Comparison of ENCODE assay signal across 22 cellular contexts in the genomic region with DNA sequence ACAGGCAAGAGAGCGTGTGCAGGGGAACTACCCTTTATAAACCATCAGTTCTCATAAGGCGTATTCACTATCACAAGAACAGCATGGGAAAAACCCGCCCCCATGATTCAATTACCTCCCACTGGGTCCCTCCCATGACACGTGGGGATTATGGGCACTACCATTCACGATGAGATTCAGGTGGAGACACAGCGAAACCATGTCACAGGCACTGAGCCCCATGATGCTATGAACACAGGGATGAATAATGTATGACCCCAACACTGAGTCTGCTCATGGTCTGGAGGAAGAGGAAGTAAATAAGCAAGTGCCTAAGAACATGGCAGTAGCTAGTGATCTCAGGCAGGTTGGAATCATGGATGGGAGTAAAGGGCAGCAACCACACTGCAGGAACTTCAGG.
DNase-seq lines count a peak whose midpoint lies in the region; ATAC-seq, FAIRE-seq and TF ChIP-seq lines count a peak whose summit lies in the region.
"Had no signal": no experiment of that assay in that cellular context is flagged by ENCODE, and none has a peak within 500 bp of the region (broad histone marks: within the 10 kb centered on the region; RNA-seq: fewer than 3 reads in every experiment).

No MANE protein-coding gene starts in this region.

- H3K4me2 ChIP-seq in OCI-LY3 (ENCODE audit: low read length), result peak overlapping the region; percentile 45
- no peak overlapping the region for H3K4me2 ChIP-seq in H1 (ENCODE audit: insufficient read depth in 1 of 2, low read depth in 2 of 2, low read length in 2 of 2)
- H3K4me2 ChIP-seq in neural progenitor cell, result no peak overlapping the region
- H3K4me2 ChIP-seq in PC-9, result no peak overlapping the region
- H3K4me2 ChIP-seq: A549; BLaER1 treated with 17β-estradiol and CSF1 and Interleukin-3, amounts not matched to agents 10 nM and 100 nM had no signal

- no TSS peak for BruUV-seq in PC-9 (replicated peaks; lab: Mats Ljungman, UMichigan)

- peaks cover 27% of the 10 kb centered on the region for H3K4me1 Mint-ChIP-seq in neural progenitor cell
- H3K4me1 Mint-ChIP-seq in activated CD4-positive, alpha-beta T cell treated with anti-CD3 and anti-CD28 coated beads, Interleukin-2, amount 10 ng/mL, durations not matched to agents 7 days and 5 days, result no peaks in the 10 kb centered on the region
- H3K4me1 Mint-ChIP-seq: B cell had no signal

- peaks cover 24% of the 10 kb centered on the region for H3K9me3 Mint-ChIP-seq in neural progenitor cell
- H3K9me3 Mint-ChIP-seq in activated CD4-positive, alpha-beta T cell treated with anti-CD3 and anti-CD28 coated beads, Interleukin-2, amount 10 ng/mL, durations not matched to agents 7 days and 5 days, result peaks cover 12% of the 10 kb centered on the region

- 98% methylated on average over 4 of the region's 6 CpGs; no CpG with 5 or more reads in 1 of the 2 experiments for WGBS in H1 (ENCODE audit: extremely low coverage in 1 of 2, insufficient coverage in 1 of 2, insufficient read length in 1 of 2, insufficient replicate concordance in 2 of 2, low coverage in 1 of 2, low lambda C conversion rate in 2 of 2, missing lambda C conversion rate in 1 of 2), 2 experiments

- CTCF ChIA-PET in H1 (lab: Charles Lee; ENCODE audit: partially characterized antibody) (no interaction called here), PC-9 (lab: Charles Lee) (no interaction called here)
- CTCF ChIA-PET in activated CD4-positive, alpha-beta T cell treated with anti-CD3 and anti-CD28 coated beads, Interleukin-2, amount 10 ng/mL, durations not matched to agents 7 days and 5 days (lab: Charles Lee), result no interaction called here

- no peak overlapping the region for H2BK20ac ChIP-seq in H1 (ENCODE audit: low read length)

- H4K5ac ChIP-seq in H1 (ENCODE audit: insufficient read length, low read depth, low read length), result no peak overlapping the region

- DNase-seq in H1 (ENCODE audit: low read depth in 1 of 2, low spot score in 2 of 2) (no peak), neural progenitor cell (ENCODE audit: low spot score) (no peak), PC-9 (no peak), mucosa of descending colon (no peak)
- no peak for DNase-seq in activated CD4-positive, alpha-beta T cell treated with anti-CD3 and anti-CD28 coated beads, Interleukin-2, amount 10 ng/mL, durations not matched to agents 7 days and 5 days
- DNase-seq: AML-193; Caco-2; Calu3; CD4-positive, alpha-beta T cell; CD8-positive, alpha-beta T cell; DMS79 treated with DMSO at 0.1 percent for 48 hours; GF-D8 had no signal

- FAIRE-seq in H1 (lab: Jason Lieb, UNC), result no peak
- FAIRE-seq: A549, D721Med, G401.6, GM12892, GM18507 had no signal

- no peak overlapping the region; the same call in 1 of the 2 replicates for H2BK15ac ChIP-seq in H1 (ENCODE audit: low read length)

- H4K8ac ChIP-seq in H1 (ENCODE audit: extremely low read depth, insufficient read depth, low read length), result no peak overlapping the region

- peak overlapping the region; percentile 67; the same call in 1 of the 2 replicates for H2AFZ ChIP-seq in OCI-LY3 (ENCODE audit: low read depth, low read length)
- 0 out of 2 replicates have a peak overlapping the region, but pooled peaks have one; percentile 17 for H2AFZ ChIP-seq in H1 (ENCODE audit: low read length)
- H2AFZ ChIP-seq in neural progenitor cell (replicated peaks), result no peak overlapping the region
- no peak overlapping the region for H2AFZ ChIP-seq in PC-9

- POLR2A ChIA-PET in H1 (lab: Charles Lee; ENCODE audit: partially characterized antibody) (no interaction called here), PC-9 (lab: Charles Lee; ENCODE audit: unreplicated experiment) (no interaction called here)
- POLR2A ChIA-PET in activated CD4-positive, alpha-beta T cell treated with anti-CD3 and anti-CD28 coated beads, Interleukin-2, amount 10 ng/mL, durations not matched to agents 7 days and 5 days (lab: Charles Lee), result no interaction called here

- H3K27me3 ChIP-seq in OCI-LY3 (ENCODE audit: low read depth, low read length) (peaks cover 4% of the 10 kb centered on the region; the same call in 1 of the 2 replicates), H1 (replicated peaks in 1 of 4; ENCODE audit: control insufficient read depth in 3 of 4, extremely low read depth in 1 of 4, insufficient read depth in 3 of 4, low read length in 3 of 4) (no peaks in the 10 kb centered on the region), neural progenitor cell (no peaks in the 10 kb centered on the region), PC-9 (ENCODE audit: insufficient read depth, low read depth) (no peaks in the 10 kb centered on the region)
- H3K27me3 ChIP-seq: BLaER1 treated with 17β-estradiol and CSF1 and Interleukin-3, amounts not matched to agents 10 nM and 100 nM had no signal

- H3K36me3 Mint-ChIP-seq in neural progenitor cell, result no peaks in the 10 kb centered on the region
- H3K36me3 Mint-ChIP-seq in activated CD4-positive, alpha-beta T cell treated with anti-CD3 and anti-CD28 coated beads, Interleukin-2, amount 10 ng/mL, durations not matched to agents 7 days and 5 days (ENCODE audit: low read depth), result no peaks in the 10 kb centered on the region
- H3K36me3 Mint-ChIP-seq: CD8-positive, alpha-beta T cell had no signal

- no peak overlapping the region for H2AK5ac ChIP-seq in H1 (ENCODE audit: low read depth, low read length)

- no peak overlapping the region for H3K4ac ChIP-seq in H1 (replicated peaks; ENCODE audit: insufficient read length, low read depth, low read length)

- H3K27ac Mint-ChIP-seq in neural progenitor cell, result no peak overlapping the region
- no peak overlapping the region for H3K27ac Mint-ChIP-seq in activated CD4-positive, alpha-beta T cell treated with anti-CD3 and anti-CD28 coated beads, Interleukin-2, amount 10 ng/mL, durations not matched to agents 7 days and 5 days
- H3K27ac Mint-ChIP-seq: B cell; CD4-positive, alpha-beta T cell; CD8-positive, alpha-beta T cell had no signal

- no peak overlapping the region for H3K18ac ChIP-seq in H1 (ENCODE audit: extremely low read depth, low read length)

- H3K56ac ChIP-seq in H1 (replicated peaks; ENCODE audit: insufficient read length, low read depth, low read length), result no peak overlapping the region

- H3K79me1 ChIP-seq in H1 (ENCODE audit: low read depth, low read length), result no peaks in the 10 kb centered on the region

- H3K79me2 ChIP-seq in OCI-LY3 (ENCODE audit: low read length) (no peaks in the 10 kb centered on the region), H1 (ENCODE audit: control insufficient read depth in 1 of 2, insufficient read depth in 2 of 2, low read length in 2 of 2) (no peaks in the 10 kb centered on the region), neural progenitor cell (ENCODE audit: low read depth) (no peaks in the 10 kb centered on the region), PC-9 (ENCODE audit: low read depth) (no peaks in the 10 kb centered on the region)

- H3K23me2 ChIP-seq in H1 (ENCODE audit: low read depth, low read length), result no peaks in the 10 kb centered on the region

- H3K23ac ChIP-seq in H1 (ENCODE audit: insufficient read length), result no peak overlapping the region

- H3K4me3 Mint-ChIP-seq in neural progenitor cell, result no peak overlapping the region
- H3K4me3 Mint-ChIP-seq in activated CD4-positive, alpha-beta T cell treated with anti-CD3 and anti-CD28 coated beads, Interleukin-2, amount 10 ng/mL, durations not matched to agents 7 days and 5 days, result no peak overlapping the region
- H3K4me3 Mint-ChIP-seq: B cell; CD4-positive, alpha-beta T cell; CD8-positive, alpha-beta T cell had no signal

- H2BK5ac ChIP-seq in H1 (ENCODE audit: low read depth, low read length), result no peak overlapping the region

- H4K20me1 ChIP-seq in OCI-LY3 (ENCODE audit: insufficient read depth, low read length) (no peaks in the 10 kb centered on the region), H1 (replicated peaks in 1 of 2; ENCODE audit: control insufficient read depth in 1 of 2, insufficient read depth in 2 of 2, low read length in 2 of 2) (no peaks in the 10 kb centered on the region), neural progenitor cell (ENCODE audit: low read depth) (no peaks in the 10 kb centered on the region), PC-9 (ENCODE audit: insufficient read depth) (no peaks in the 10 kb centered on the region)
- H4K20me1 ChIP-seq: BLaER1 treated with 17β-estradiol and CSF1 and Interleukin-3, amounts not matched to agents 10 nM and 100 nM had no signal

- H3K4me1 ChIP-seq in OCI-LY3 (ENCODE audit: low read length), result peaks cover 39% of the 10 kb centered on the region
- H3K4me1 ChIP-seq in H1 (replicated peaks in 1 of 4; ENCODE audit: control insufficient read depth in 3 of 4, insufficient read depth in 4 of 4, low read length in 3 of 4), result no peaks in the 10 kb centered on the region
- H3K4me1 ChIP-seq in neural progenitor cell, result peaks cover 40% of the 10 kb centered on the region
- H3K4me1 ChIP-seq in PC-9 (replicated peaks; ENCODE audit: insufficient read depth), result no peaks in the 10 kb centered on the region
- H3K4me1 ChIP-seq in mucosa of descending colon (ENCODE audit: low read depth), result no peaks in the 10 kb centered on the region
- H3K4me1 ChIP-seq: A549; BLaER1 treated with 17β-estradiol and CSF1 and Interleukin-3, amounts not matched to agents 10 nM and 100 nM; Caco-2 had no signal

- H3K27me3 Mint-ChIP-seq in neural progenitor cell (ENCODE audit: insufficient read depth, low read depth), result no peaks in the 10 kb centered on the region
- no peaks in the 10 kb centered on the region for H3K27me3 Mint-ChIP-seq in activated CD4-positive, alpha-beta T cell treated with anti-CD3 and anti-CD28 coated beads, Interleukin-2, amount 10 ng/mL, durations not matched to agents 7 days and 5 days
- H3K27me3 Mint-ChIP-seq: B cell; CD4-positive, alpha-beta T cell had no signal

- TF ChIP-seq EP300 in H1 (IDR thresholded peaks at IDR 0.05; ENCODE audit: borderline replicate concordance in 1 of 2, low read depth in 2 of 2, low read length in 2 of 2), result no peak

- H4K91ac ChIP-seq in H1 (replicated peaks; ENCODE audit: insufficient read length, low read length), result no peak overlapping the region

- H3K9me2 ChIP-seq in PC-9 (ENCODE audit: insufficient read depth), result no peaks in the 10 kb centered on the region

- TF ChIP-seq CTCF in OCI-LY3 (IDR thresholded peaks at IDR 0.05; ENCODE audit: low read depth, low read length) (no peak), H1 (IDR thresholded peaks at IDR 0.05; ENCODE audit: control extremely low read depth in 1 of 3, insufficient read depth in 1 of 3, low read depth in 1 of 3, low read length in 3 of 3) (no peak), neural progenitor cell (IDR thresholded peaks at IDR 0.05) (no peak), PC-9 (conservative IDR thresholded peaks at IDR 0.05) (no peak), mucosa of descending colon (IDR thresholded peaks at IDR 0.05) (no peak)

- no peak overlapping the region for H2BK12ac ChIP-seq in H1 (ENCODE audit: low read depth, low read length)

- TF ChIP-seq RAD21 in H1 (IDR thresholded peaks at IDR 0.05 in 1 of 2, conservative IDR thresholded peaks at IDR 0.05 in 1 of 2; ENCODE audit: low read depth in 2 of 2, low read length in 2 of 2), result no peak

- H3K27ac ChIP-seq in OCI-LY3 (ENCODE audit: low read length) (peak overlapping the region; percentile 41; the same call in 1 of the 2 replicates), H1 (ENCODE audit: low read depth, low read length) (no peak overlapping the region; the same call in 1 of the 2 replicates), neural progenitor cell (peak overlapping the region; percentile 95), PC-9 (no peak overlapping the region)
- H3K27ac ChIP-seq: 22Rv1; A549; BLaER1 treated with 17β-estradiol and CSF1 and Interleukin-3, amounts not matched to agents 10 nM and 100 nM; C4-2B had no signal

- no peak overlapping the region for H2BK120ac ChIP-seq in H1 (replicated peaks; ENCODE audit: low read depth, low read length)

- intact Hi-C loops in PC-9 (cut with micrococcal nuclease; ENCODE audit: unreplicated experiment) (no loop called here), mucosa of descending colon (cut with DNase I, micrococcal nuclease) (no loop called here)

- ATAC-seq in mucosa of descending colon, result no peak
- ATAC-seq: A549; CD8-positive, alpha-beta T cell had no signal

- TF ChIP-seq POLR2A in H1 (IDR thresholded peaks at IDR 0.05; ENCODE audit: control extremely low read depth in 1 of 2, low read depth in 2 of 2, low read length in 2 of 2), result no peak

- no peak overlapping the region for H3K14ac ChIP-seq in H1 (ENCODE audit: insufficient read length)

- H3K4me3 ChIP-seq in OCI-LY3 (ENCODE audit: low read length) (peak overlapping the region; percentile 48), H1 (ENCODE audit: extremely low read depth in 1 of 4, insufficient read depth in 2 of 4, low read depth in 3 of 4, low read length in 4 of 4) (no peak overlapping the region), neural progenitor cell (no peak overlapping the region), PC-9 (no peak overlapping the region), mucosa of descending colon (no peak overlapping the region)
- H3K4me3 ChIP-seq: A549; BLaER1 treated with 17β-estradiol and CSF1 and Interleukin-3, amounts not matched to agents 10 nM and 100 nM had no signal

- H3K9me3 ChIP-seq in OCI-LY3 (ENCODE audit: insufficient read depth, low read length) (peaks cover 9% of the 10 kb centered on the region; the same call in 1 of the 2 replicates), H1 (ENCODE audit: insufficient read depth in 2 of 2, low read depth in 1 of 2, low read length in 1 of 2) (no peaks in the 10 kb centered on the region), neural progenitor cell (ENCODE audit: low read depth) (no peaks in the 10 kb centered on the region), PC-9 (ENCODE audit: insufficient read depth, low read depth) (no peaks in the 10 kb centered on the region), mucosa of descending colon (peaks cover 5% of the 10 kb centered on the region)
- H3K9me3 ChIP-seq: A549, Caco-2 had no signal

- H3F3A ChIP-seq in neural progenitor cell (ENCODE audit: low read depth) (peaks cover 30% of the 10 kb centered on the region), PC-9 (ENCODE audit: insufficient read depth, low read depth) (no peaks in the 10 kb centered on the region)

- no peak overlapping the region for H3K9ac ChIP-seq in OCI-LY3 (ENCODE audit: low read length)
- no peak overlapping the region for H3K9ac ChIP-seq in H1 (replicated peaks in 1 of 4; ENCODE audit: extremely low read depth in 1 of 4, low read depth in 3 of 4, low read length in 3 of 4)
- H3K9ac ChIP-seq in neural progenitor cell, result no peak overlapping the region
- H3K9ac ChIP-seq: BLaER1 treated with 17β-estradiol and CSF1 and Interleukin-3, amounts not matched to agents 10 nM and 100 nM had no signal

- H3K36me3 ChIP-seq in OCI-LY3 (replicated peaks; ENCODE audit: low read depth, low read length) (peaks cover 15% of the 10 kb centered on the region), H1 (ENCODE audit: control insufficient read depth in 2 of 4, insufficient read depth in 4 of 4, low read length in 3 of 4) (no peaks in the 10 kb centered on the region), neural progenitor cell (no peaks in the 10 kb centered on the region), PC-9 (ENCODE audit: low read depth) (no peaks in the 10 kb centered on the region), mucosa of descending colon (ENCODE audit: low read depth) (no peaks in the 10 kb centered on the region)
- H3K36me3 ChIP-seq: BLaER1 treated with 17β-estradiol and CSF1 and Interleukin-3, amounts not matched to agents 10 nM and 100 nM had no signal

Comparison
In these comparisons a context has a peak if more than half of its experiments do, and no peak if none do; other contexts are left out.
1. H2AFZ ChIP-seq: peak in OCI-LY3 (single experiment) and H1 (single experiment); none in neural progenitor cell (single experiment) and PC-9 (single experiment).
2. H3K27ac ChIP-seq: peak in OCI-LY3 (single experiment) and neural progenitor cell (single experiment); none in H1 (single experiment) and PC-9 (single experiment).